11 cellular contexts compared by ENCODE assay signal in the genomic region with DNA sequence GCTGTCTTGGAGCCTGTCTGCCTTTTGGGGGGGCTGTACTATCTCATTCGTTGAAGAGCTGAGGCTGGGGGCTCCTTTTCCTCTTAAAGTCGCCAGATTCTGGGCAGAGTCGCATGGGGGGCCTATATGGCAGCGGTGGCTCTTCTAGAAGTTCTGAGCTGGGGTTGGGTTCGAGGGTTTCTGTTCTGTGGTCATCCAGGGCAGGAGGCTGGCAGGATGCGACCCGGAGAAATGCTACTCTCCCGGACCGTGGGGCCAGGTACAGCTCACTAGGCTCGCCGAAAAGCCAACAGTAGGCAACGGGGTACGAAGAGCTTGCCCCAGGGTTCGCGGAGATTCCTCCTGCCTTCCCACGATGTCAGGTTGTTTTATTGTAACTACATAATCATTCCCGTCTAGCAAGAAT. TPM values are rescaled to one million over a fixed set of nuclear protein-coding genes. Genes with fewer than 3 reads are reported as not detected.
DNase-seq lines count a peak whose midpoint lies in the region; TF ChIP-seq lines count a peak whose summit lies in the region.
"Had no signal": no experiment of that assay in that cellular context is flagged by ENCODE, and none has a peak within 500 bp of the region (broad histone marks: within the 10 kb centered on the region; RNA-seq: fewer than 3 reads in every experiment).

No MANE protein-coding gene starts in this region.

- no peak overlapping the region for H3K4me3 ChIP-seq in CD4-positive, alpha-beta memory T cell (ENCODE audit: low read length in 2 of 2)

- no peak overlapping the region for H3K27ac Mint-ChIP-seq in CD4-positive, alpha-beta memory T cell
- H3K27ac Mint-ChIP-seq in endothelial cell (ENCODE audit: unreplicated experiment) (no peak overlapping the region), osteocyte (ENCODE audit: unreplicated experiment) (no peak overlapping the region)

- H3K9me3 ChIP-seq in CD4-positive, alpha-beta memory T cell (ENCODE audit: control insufficient read depth in 1 of 2, low read length in 2 of 2), result no peaks in the 10 kb centered on the region

- no peak for TF ChIP-seq CTCF in endothelial cell (IDR thresholded peaks at IDR 0.05; ENCODE audit: unreplicated experiment)
- TF ChIP-seq CTCF in osteocyte (IDR thresholded peaks at IDR 0.05), result no peak

- POLR2A ChIA-PET in CD4-positive, alpha-beta memory T cell (lab: Charles Lee; ENCODE audit: partially characterized antibody), result interaction anchor here (1.8 kb wide), 1 partner anchor 31 kb away, joined by 8 read pairs; the partner anchor contains the start of gene RPS4X

- H3K36me3 ChIP-seq in CD4-positive, alpha-beta memory T cell (ENCODE audit: insufficient read depth, low read length), result no peaks in the 10 kb centered on the region

- peak in 1 of 5 donors; percentile 1 for DNase-seq in CD4-positive, alpha-beta memory T cell
- peak; percentile 16 for DNase-seq in M059J (ENCODE audit: low read depth)
- no peak for DNase-seq in endothelial cell (ENCODE audit: low spot score)
- peak; percentile 48 for DNase-seq in osteocyte (ENCODE audit: extremely low spot score, unreplicated experiment)
- no peak for DNase-seq in NCI-H1436 treated with DMSO at 0.1 percent for 48 hours (lab: John Stamatoyannopoulos, UW)
- DNase-seq in CD1c-positive myeloid dendritic cell (ENCODE audit: extremely low spot score), result no peak
- no peak for DNase-seq in RPMI8226
- DNase-seq in iPS-NIHi11 (ENCODE audit: low spot score), result no peak
- DNase-seq: NK-92 treated with Interleukin-12 subunit alpha and Interleukin-12 subunit beta, amount 100 ng/mL, for 24 hours had no signal

- no peak overlapping the region for H3K27ac ChIP-seq in CD4-positive, alpha-beta memory T cell (ENCODE audit: low read depth, low read length)

- peaks cover under 1 to 3% of the 10 kb centered on the region in 2 donors for H3K36me3 Mint-ChIP-seq in CD4-positive, alpha-beta memory T cell
- H3K36me3 Mint-ChIP-seq in endothelial cell (ENCODE audit: low read depth, unreplicated experiment), result no peaks in the 10 kb centered on the region
- peaks cover under 1% of the 10 kb centered on the region for H3K36me3 Mint-ChIP-seq in osteocyte (ENCODE audit: unreplicated experiment)

- CTCF ChIA-PET in CD4-positive, alpha-beta memory T cell (lab: Charles Lee; ENCODE audit: partially characterized antibody), result no interaction called here

- H3K4me1 ChIP-seq in CD4-positive, alpha-beta memory T cell (ENCODE audit: insufficient read depth, low read length), result peaks cover 24% of the 10 kb centered on the region

- H3K27me3 ChIP-seq in CD4-positive, alpha-beta memory T cell (ENCODE audit: insufficient read depth, low read length), result peaks cover 5% of the 10 kb centered on the region

- intact Hi-C loops in CD4-positive, alpha-beta memory T cell (cut with micrococcal nuclease), result loop anchor here (2.0 kb wide), 1 partner anchor 31 kb away; the partner anchor contains the start of gene RPS4X

- peaks cover 32 to 44% of the 10 kb centered on the region in 2 donors for H3K27me3 Mint-ChIP-seq in CD4-positive, alpha-beta memory T cell
- peaks cover 15% of the 10 kb centered on the region for H3K27me3 Mint-ChIP-seq in endothelial cell (ENCODE audit: unreplicated experiment)
- peaks cover 22% of the 10 kb centered on the region for H3K27me3 Mint-ChIP-seq in osteocyte (ENCODE audit: unreplicated experiment)

- H3K4me1 Mint-ChIP-seq in CD4-positive, alpha-beta memory T cell, result peaks cover 16 to 41% (median 24%) of the 10 kb centered on the region in 4 donors
- H3K4me1 Mint-ChIP-seq in endothelial cell (ENCODE audit: unreplicated experiment), result peaks cover 8% of the 10 kb centered on the region
- H3K4me1 Mint-ChIP-seq in osteocyte (ENCODE audit: unreplicated experiment), result peaks cover 23% of the 10 kb centered on the region

- H3K9me3 Mint-ChIP-seq in CD4-positive, alpha-beta memory T cell, result peaks cover 0 to 1% (median 0%) of the 10 kb centered on the region in 8 donors
- H3K9me3 Mint-ChIP-seq in endothelial cell (ENCODE audit: unreplicated experiment) (no peaks in the 10 kb centered on the region), osteocyte (ENCODE audit: unreplicated experiment) (no peaks in the 10 kb centered on the region)

- H3K4me3 Mint-ChIP-seq in CD4-positive, alpha-beta memory T cell, result peak overlapping the region; percentile 68 to 90 (median 82)
- H3K4me3 Mint-ChIP-seq in endothelial cell (ENCODE audit: unreplicated experiment) (peak overlapping the region; percentile 78), osteocyte (ENCODE audit: unreplicated experiment) (peak overlapping the region; percentile 81)

RNA-seq across cellular contexts. Expression of gene CITED1, which starts 1.9 kb away (rescaled TPM):
- total RNA-seq in CD4-positive, alpha-beta memory T cell, result not detected
- under 1 TPM in 1 of 2 donors, not detected in 1; 0.58 TPM for polyA plus RNA-seq in CD4-positive, alpha-beta memory T cell
- total RNA-seq in M059J (2014; rRNA removed; shearing (Covaris generic)), result 0.59 TPM in 1 of 2 replicates, not detected in the other
- total RNA-seq in endothelial cell (ENCODE audit: unreplicated experiment), result 3.2 TPM
- 1.1 TPM in 1 of 2 replicates, not detected in the other for total RNA-seq in osteocyte
- total RNA-seq: esophagus mucosa, renal cortical epithelial cell had no signal

RNA-seq across cellular contexts. Expression of gene RPS4X, which starts 30.6 kb away (rescaled TPM):
- total RNA-seq in CD4-positive, alpha-beta memory T cell, result 1,000 to 10,000 TPM; 1,467 to 1,523 TPM
- polyA plus RNA-seq in CD4-positive, alpha-beta memory T cell, result 100 to 1,000 TPM; 969 to 974 TPM
- 986 and 1,141 TPM in 2 replicates for total RNA-seq in M059J (2014; rRNA removed; shearing (Covaris generic))
- total RNA-seq in endothelial cell (ENCODE audit: unreplicated experiment) (975 TPM), osteocyte (1,562 and 1,587 TPM in 2 replicates)

Comparison
In these comparisons a context has a peak if more than half of its experiments do, and no peak if none do; other contexts are left out.
1. DNase-seq: peak in M059J (single experiment) and osteocyte (single experiment); none in endothelial cell (single experiment), NCI-H1436 treated with DMSO at 0.1 percent for 48 hours (single experiment), CD1c-positive myeloid dendritic cell (single experiment), RPMI8226 (single experiment) and iPS-NIHi11 (single experiment).
2. Peak in every context shown above with its lines, with median percentiles within 50 percentile points of each other: H3K4me3 Mint-ChIP-seq.